In the genomic region with DNA sequence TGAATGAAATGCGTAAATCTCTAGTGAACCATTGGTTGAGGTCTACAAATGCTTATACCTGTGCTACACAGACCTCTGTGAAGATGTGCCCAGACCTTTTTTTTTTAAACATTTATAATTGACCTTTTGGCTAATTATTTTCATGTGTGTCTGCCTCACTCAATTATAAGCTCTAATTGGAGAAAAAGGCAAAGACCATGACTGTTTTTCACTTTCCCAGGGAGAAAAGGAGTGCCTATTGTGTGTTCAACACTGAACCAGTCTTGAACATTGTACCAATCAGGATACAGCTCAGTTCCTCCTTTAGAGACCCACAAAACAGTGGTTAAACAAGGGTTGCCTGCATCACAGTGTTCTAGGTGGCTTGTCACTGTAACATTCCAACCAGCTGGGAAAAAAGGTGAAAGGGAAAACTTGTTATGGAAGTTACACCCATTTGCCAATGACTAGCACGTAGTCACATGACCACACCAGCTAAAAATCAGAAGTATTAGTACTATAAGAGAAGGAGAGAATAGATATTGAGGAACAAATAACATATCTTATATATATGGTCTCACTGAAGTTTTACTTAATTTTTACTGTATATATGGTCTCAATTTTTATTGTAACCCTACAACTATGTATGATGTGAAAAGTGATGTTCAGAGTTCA, we compare ENCODE assay signal across 16 cellular contexts. TPM values are rescaled to one million over a fixed set of nuclear protein-coding genes. Genes with fewer than 3 reads are reported as not detected.
DNase-seq lines count a peak whose midpoint lies in the region; ATAC-seq and TF ChIP-seq lines count a peak whose summit lies in the region.
"Had no signal": no experiment of that assay in that cellular context is flagged by ENCODE, and none has a peak within 500 bp of the region (broad histone marks: within the 10 kb centered on the region; RNA-seq: fewer than 3 reads in every experiment).

No MANE protein-coding gene starts in this region.

- H3K4me1 Mint-ChIP-seq in activated CD4-positive, alpha-beta T cell treated with anti-CD3 and anti-CD28 coated beads for 36 hours, result peaks cover 72% of the 10 kb centered on the region

- no peak overlapping the region for H3K4me3 Mint-ChIP-seq in activated CD4-positive, alpha-beta T cell treated with anti-CD3 and anti-CD28 coated beads for 36 hours

- H3K4me3 ChIP-seq in mucosa of descending colon, result no peak overlapping the region
- H3K4me3 ChIP-seq: vagina had no signal

- DNase-seq in activated CD4-positive, alpha-beta T cell treated with anti-CD3 and anti-CD28 coated beads for 36 hours, result no peak
- DNase-seq in activated CD4-positive, alpha-beta T cell treated with anti-CD3 and anti-CD28 coated beads, Interleukin-2, amount 50 U/mL, for 1 hour, result no peak
- DNase-seq in mucosa of descending colon, result no peak
- DNase-seq in stimulated activated CD4-positive, alpha-beta T cell treated with anti-CD3 and anti-CD28 coated beads, Interleukin-4, amount 100 ng/mL, for 4 hours, result no peak
- DNase-seq in NCI-H1105 (lab: John Stamatoyannopoulos, UW), result no peak
- no peak for DNase-seq in Kasumi-1 (lab: John Stamatoyannopoulos, UW)
- DNase-seq: activated gamma-delta T cell; aorta; effector memory CD4-positive, alpha-beta T cell; mesenchymal stem cell; naive thymus-derived CD4-positive, alpha-beta T cell; NCI-H748 treated with DMSO at 0.1 percent for 48 hours had no signal

- TF ChIP-seq RAD21 in Ishikawa (IDR thresholded peaks at IDR 0.05; ENCODE audit: low read depth), result no peak

- no peaks in the 10 kb centered on the region for H3K27me3 Mint-ChIP-seq in activated CD4-positive, alpha-beta T cell treated with anti-CD3 and anti-CD28 coated beads for 36 hours
- H3K27me3 Mint-ChIP-seq: naive thymus-derived CD4-positive, alpha-beta T cell had no signal

- H3K9me3 Mint-ChIP-seq in activated CD4-positive, alpha-beta T cell treated with anti-CD3 and anti-CD28 coated beads for 36 hours (ENCODE audit: low read depth), result peaks cover 8% of the 10 kb centered on the region

- H3K36me3 Mint-ChIP-seq in activated CD4-positive, alpha-beta T cell treated with anti-CD3 and anti-CD28 coated beads for 36 hours (ENCODE audit: low read depth), result peaks cover 60% of the 10 kb centered on the region

- intact Hi-C loops in activated CD4-positive, alpha-beta T cell treated with anti-CD3 and anti-CD28 coated beads for 36 hours (cut with DNase I, micrococcal nuclease), result loop anchor here in 1 of 2 experiments (5.0 kb wide), 1 partner anchor 36 kb away; no protein-coding TSS in a partner anchor
- intact Hi-C loops in mucosa of descending colon (cut with DNase I, micrococcal nuclease), result no loop called here

- POLR2A ChIA-PET in activated CD4-positive, alpha-beta T cell treated with anti-CD3 and anti-CD28 coated beads for 36 hours (lab: Charles Lee), result interaction anchor here (0.7 kb wide), 1 partner anchor 37 kb away, joined by 3 read pairs; no protein-coding TSS in a partner anchor

- no peaks in the 10 kb centered on the region for H3K36me3 ChIP-seq in mucosa of descending colon (ENCODE audit: low read depth)
- H3K36me3 ChIP-seq: vagina had no signal

- H3K27ac Mint-ChIP-seq in activated CD4-positive, alpha-beta T cell treated with anti-CD3 and anti-CD28 coated beads for 36 hours, result peak overlapping the region; percentile 49

- CTCF ChIA-PET in activated CD4-positive, alpha-beta T cell treated with anti-CD3 and anti-CD28 coated beads for 36 hours (lab: Charles Lee), result no interaction called here

- H3K4me1 ChIP-seq in mucosa of descending colon (ENCODE audit: low read depth), result no peaks in the 10 kb centered on the region
- H3K4me1 ChIP-seq: parathyroid adenoma had no signal

- TF ChIP-seq CTCF in mucosa of descending colon (IDR thresholded peaks at IDR 0.05), result no peak

- no peak for ATAC-seq in activated CD4-positive, alpha-beta T cell treated with anti-CD3 and anti-CD28 coated beads for 36 hours
- ATAC-seq in GM18907 (IDR thresholded peaks at IDR 0.05; ENCODE audit: unreplicated experiment) (peak; percentile 24), mucosa of descending colon (peak; percentile 24)
- ATAC-seq: naive thymus-derived CD4-positive, alpha-beta T cell had no signal

- TF ChIP-seq EP300 in Ishikawa (IDR thresholded peaks at IDR 0.05; ENCODE audit: borderline replicate concordance), result no peak

- H3K9me3 ChIP-seq in mucosa of descending colon, result no peaks in the 10 kb centered on the region
- H3K9me3 ChIP-seq: vagina had no signal

TF ChIP-seq in Ishikawa, 13 proteins besides CTCF, POLR2A, EP300 and RAD21:
- TF ChIP-seq USF1 (IDR thresholded peaks at IDR 0.05) (0 out of 2 replicates have a peak, but pooled peaks have one; percentile 26), NFIC (IDR thresholded peaks at IDR 0.05) (no peak), FOXM1 (IDR thresholded peaks at IDR 0.05; ENCODE audit: borderline replicate concordance, low read depth) (no peak), ZBTB7A (IDR thresholded peaks at IDR 0.05; ENCODE audit: low read depth) (no peak), TCF12 (IDR thresholded peaks at IDR 0.05; ENCODE audit: low read depth) (no peak), CREB1 (IDR thresholded peaks at IDR 0.05; ENCODE audit: low read depth) (no peak), EGR1 (IDR thresholded peaks at IDR 0.05) (no peak)
- TF ChIP-seq, protein P1, sequence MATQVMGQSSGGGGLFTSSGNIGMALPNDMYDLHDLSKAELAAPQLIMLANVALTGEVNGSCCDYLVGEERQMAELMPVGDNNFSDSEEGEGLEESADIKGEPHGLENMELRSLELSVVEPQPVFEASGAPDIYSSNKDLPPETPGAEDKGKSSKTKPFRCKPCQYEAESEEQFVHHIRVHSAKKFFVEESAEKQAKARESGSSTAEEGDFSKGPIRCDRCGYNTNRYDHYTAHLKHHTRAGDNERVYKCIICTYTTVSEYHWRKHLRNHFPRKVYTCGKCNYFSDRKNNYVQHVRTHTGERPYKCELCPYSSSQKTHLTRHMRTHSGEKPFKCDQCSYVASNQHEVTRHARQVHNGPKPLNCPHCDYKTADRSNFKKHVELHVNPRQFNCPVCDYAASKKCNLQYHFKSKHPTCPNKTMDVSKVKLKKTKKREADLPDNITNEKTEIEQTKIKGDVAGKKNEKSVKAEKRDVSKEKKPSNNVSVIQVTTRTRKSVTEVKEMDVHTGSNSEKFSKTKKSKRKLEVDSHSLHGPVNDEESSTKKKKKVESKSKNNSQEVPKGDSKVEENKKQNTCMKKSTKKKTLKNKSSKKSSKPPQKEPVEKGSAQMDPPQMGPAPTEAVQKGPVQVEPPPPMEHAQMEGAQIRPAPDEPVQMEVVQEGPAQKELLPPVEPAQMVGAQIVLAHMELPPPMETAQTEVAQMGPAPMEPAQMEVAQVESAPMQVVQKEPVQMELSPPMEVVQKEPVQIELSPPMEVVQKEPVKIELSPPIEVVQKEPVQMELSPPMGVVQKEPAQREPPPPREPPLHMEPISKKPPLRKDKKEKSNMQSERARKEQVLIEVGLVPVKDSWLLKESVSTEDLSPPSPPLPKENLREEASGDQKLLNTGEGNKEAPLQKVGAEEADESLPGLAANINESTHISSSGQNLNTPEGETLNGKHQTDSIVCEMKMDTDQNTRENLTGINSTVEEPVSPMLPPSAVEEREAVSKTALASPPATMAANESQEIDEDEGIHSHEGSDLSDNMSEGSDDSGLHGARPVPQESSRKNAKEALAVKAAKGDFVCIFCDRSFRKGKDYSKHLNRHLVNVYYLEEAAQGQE (IDR thresholded peaks at IDR 0.05; ENCODE audit: low read depth), result no peak

RNA-seq across cellular contexts. Expression of gene TANK, which starts 13.4 kb away (rescaled TPM):
- total RNA-seq in activated CD4-positive, alpha-beta T cell treated with anti-CD3 and anti-CD28 coated beads for 36 hours, result 10 to 100 TPM; 54.6 to 59.7 TPM
- 10 to 100 TPM; 57.2 to 77.6 (median 57.2) TPM for total RNA-seq in mucosa of descending colon
